Comparison of ENCODE assay signal across 12 cellular contexts in genomic region chr2:45412754-45413379, GRCh38.
DNase-seq lines count a peak whose midpoint lies in the region; ATAC-seq, FAIRE-seq and TF ChIP-seq lines count a peak whose summit lies in the region.
"Had no signal": no experiment of that assay in that cellular context is flagged by ENCODE, and none has a peak within 500 bp of the region (broad histone marks: within the 10 kb centered on the region; RNA-seq: fewer than 3 reads in every experiment).

No MANE protein-coding gene starts in this region.

- no peak for TF ChIP-seq POLR2A in A549 (IDR thresholded peaks at IDR 0.05; ENCODE audit: low read length)
- TF ChIP-seq POLR2A in upper lobe of left lung (IDR thresholded peaks at IDR 0.05), result no peak

- no peaks in the 10 kb centered on the region for H3K9me2 ChIP-seq in PC-3 (replicated peaks; ENCODE audit: low read length)
- H3K9me2 ChIP-seq in hepatocyte (replicated peaks; ENCODE audit: insufficient read depth), result no peaks in the 10 kb centered on the region

- no peak overlapping the region for H3K56ac ChIP-seq in H9 (ENCODE audit: insufficient read length, low read depth, low read length)

- POLR2A ChIA-PET in A549 (lab: Yijun Ruan, JAX), result no interaction called here
- POLR2A ChIA-PET in PC-3 (lab: Charles Lee; ENCODE audit: unreplicated experiment), result no interaction called here

- H3F3A ChIP-seq in PC-3 (ENCODE audit: low read length, unreplicated experiment), result no peaks in the 10 kb centered on the region

- H3K23me2 ChIP-seq in H9 (ENCODE audit: insufficient read length, low read depth, low read length, poor library complexity, severe bottlenecking), result no peaks in the 10 kb centered on the region

- no peaks in the 10 kb centered on the region for H3K9me3 ChIP-seq in A549
- H3K9me3 ChIP-seq in H9 (ENCODE audit: control insufficient read depth, low read depth, low read length), result no peaks in the 10 kb centered on the region
- H3K9me3 ChIP-seq in PC-3 (ENCODE audit: low read length), result no peaks in the 10 kb centered on the region
- H3K9me3 ChIP-seq in hepatocyte (ENCODE audit: low read depth), result no peaks in the 10 kb centered on the region
- H3K9me3 ChIP-seq in upper lobe of left lung, result no peaks in the 10 kb centered on the region

- ATAC-seq in A549 (no peak), PC-3 (peak; percentile 71), upper lobe of left lung (ENCODE audit: low FRiP score in 2 of 2) (no peak)
- no peak for ATAC-seq in activated naive CD8-positive, alpha-beta T cell treated with anti-CD3 and anti-CD28 coated beads, Interleukin-2, amount 50 U/mL, for 24 hours

- H2BK5ac ChIP-seq in H9 (ENCODE audit: insufficient read length, low read length), result peak overlapping the region; percentile 12

- FAIRE-seq in A549 (lab: Jason Lieb, UNC), result peak; percentile 76

- no peaks in the 10 kb centered on the region for H3K27me3 ChIP-seq in H9 (ENCODE audit: insufficient read depth, low read length)
- no peaks in the 10 kb centered on the region for H3K27me3 ChIP-seq in PC-3 (ENCODE audit: low read length)
- no peaks in the 10 kb centered on the region for H3K27me3 ChIP-seq in hepatocyte
- H3K27me3 ChIP-seq in upper lobe of left lung, result no peaks in the 10 kb centered on the region

- H3K4me2 ChIP-seq in A549 (no peak overlapping the region), H9 (ENCODE audit: insufficient read depth, insufficient read length, low read length) (peak overlapping the region; percentile 43), PC-3 (ENCODE audit: low read length) (no peak overlapping the region), hepatocyte (no peak overlapping the region)

- no peak overlapping the region for H2BK12ac ChIP-seq in H9 (ENCODE audit: insufficient read length, low read depth, low read length)

- no peak overlapping the region; a peak in 1 of 5 replicates for H3K4me3 Mint-ChIP-seq in H9
- no peak overlapping the region for H3K4me3 Mint-ChIP-seq in activated naive CD8-positive, alpha-beta T cell treated with anti-CD3 and anti-CD28 coated beads, Interleukin-2, amount 50 U/mL, for 24 hours
- H3K4me3 Mint-ChIP-seq: B cell, immature natural killer cell had no signal

- H2BK15ac ChIP-seq in H9 (ENCODE audit: low read depth, low read length), result no peak overlapping the region

- H3K4ac ChIP-seq in H9 (ENCODE audit: low read depth, low read length), result no peak overlapping the region

- peak overlapping the region; percentile 50 to 97 (median 81); a peak in 6 of 7 replicates for H3K27ac Mint-ChIP-seq in H9
- no peak overlapping the region for H3K27ac Mint-ChIP-seq in activated naive CD8-positive, alpha-beta T cell treated with anti-CD3 and anti-CD28 coated beads, Interleukin-2, amount 50 U/mL, for 24 hours
- H3K27ac Mint-ChIP-seq: B cell had no signal

- H3K36me3 ChIP-seq in PC-3 (ENCODE audit: low read depth, low read length) (peaks cover 6% of the 10 kb centered on the region), hepatocyte (replicated peaks; ENCODE audit: insufficient read depth, low read depth) (no peaks in the 10 kb centered on the region), upper lobe of left lung (peaks cover 0 to 43% (median 3%) of the 10 kb centered on the region in 4 donors)

- H3T11ph ChIP-seq in H9 (ENCODE audit: low read length), result no peak overlapping the region

- peaks cover 7 to 26% (median 18%) of the 10 kb centered on the region in 3 experiments; a peak in 5 of 7 replicates for H3K36me3 Mint-ChIP-seq in H9 (ENCODE audit: insufficient read depth in 1 of 3, low read depth in 3 of 3)
- peaks cover 36% of the 10 kb centered on the region for H3K36me3 Mint-ChIP-seq in activated naive CD8-positive, alpha-beta T cell treated with anti-CD3 and anti-CD28 coated beads, Interleukin-2, amount 50 U/mL, for 24 hours (ENCODE audit: low read depth)

- H3K4me3 ChIP-seq in A549, result no peak overlapping the region
- H3K4me3 ChIP-seq in PC-3 (ENCODE audit: low read length), result no peak overlapping the region
- no peak overlapping the region for H3K4me3 ChIP-seq in hepatocyte
- H3K4me3 ChIP-seq in upper lobe of left lung, result no peak overlapping the region

- H2BK120ac ChIP-seq in H9 (ENCODE audit: low read depth, low read length, poor library complexity, severe bottlenecking), result no peak overlapping the region

- no peak overlapping the region for H3K18ac ChIP-seq in H9 (ENCODE audit: insufficient read length, low read depth, low read length)

- no peak for TF ChIP-seq RAD21 in A549 (conservative IDR thresholded peaks at IDR 0.05 in 1 of 2, IDR thresholded peaks at IDR 0.05 in 1 of 2)

- TF ChIP-seq EP300 in A549 (IDR thresholded peaks at IDR 0.05) (no peak), upper lobe of left lung (IDR thresholded peaks at IDR 0.05) (no peak)

- no peaks in the 10 kb centered on the region for H3K9me3 Mint-ChIP-seq in H9
- H3K9me3 Mint-ChIP-seq in activated naive CD8-positive, alpha-beta T cell treated with anti-CD3 and anti-CD28 coated beads, Interleukin-2, amount 50 U/mL, for 24 hours, result no peaks in the 10 kb centered on the region
- H3K9me3 Mint-ChIP-seq: immature natural killer cell had no signal

- TF ChIP-seq CTCF in A549 (IDR thresholded peaks at IDR 0.05), result no peak
- no peak for TF ChIP-seq CTCF in H9 (conservative IDR thresholded peaks at IDR 0.05)
- no peak for TF ChIP-seq CTCF in PC-3 (conservative IDR thresholded peaks at IDR 0.05; ENCODE audit: low read depth, low read length)
- no peak for TF ChIP-seq CTCF in hepatocyte (IDR thresholded peaks at IDR 0.05; ENCODE audit: poor library complexity)
- no peak for TF ChIP-seq CTCF in upper lobe of left lung (IDR thresholded peaks at IDR 0.05)

- CTCF ChIA-PET in A549 (lab: Yijun Ruan, JAX), result interaction anchor here (1.5 kb wide), 1 partner anchor 23 kb away, joined by 3 read pairs; no protein-coding TSS in a partner anchor
- CTCF ChIA-PET in PC-3 (lab: Charles Lee), result no interaction called here

- DNase-seq in A549 (ENCODE audit: low read depth in 1 of 2, low spot score in 1 of 2) (no peak), H9 (no peak), PC-3 (no peak), hepatocyte (ENCODE audit: low spot score) (no peak), ecto neural progenitor cell (ENCODE audit: low spot score) (no peak), upper lobe of left lung (no peak)
- DNase-seq in activated naive CD8-positive, alpha-beta T cell treated with anti-CD3 and anti-CD28 coated beads, Interleukin-2, amount 50 U/mL, for 24 hours, result no peak
- no peak for DNase-seq in stimulated activated naive CD4-positive, alpha-beta T cell treated with Interleukin-2 at 50 U/mL for 16 hours (lab: John Stamatoyannopoulos, UW)
- DNase-seq: activated T-cell treated with anti-CD3 and anti-CD28 coated beads, Interleukin-2, amount 50 U/mL, for 48 hours; immature natural killer cell; NK-92 treated with Interleukin-12 subunit alpha and Interleukin-12 subunit beta, amount 100 ng/mL, for 24 hours had no signal

- H4K8ac ChIP-seq in H9 (replicated peaks; ENCODE audit: insufficient read length, low read depth, low read length), result no peak overlapping the region

- H3K79me1 ChIP-seq in H9 (ENCODE audit: insufficient read depth, low read depth, low read length, poor library complexity, severe bottlenecking), result no peaks in the 10 kb centered on the region

- H3K4me1 ChIP-seq in A549 (no peaks in the 10 kb centered on the region), H9 (ENCODE audit: insufficient read depth, low read length) (no peaks in the 10 kb centered on the region; the same call in 1 of the 2 replicates), PC-3 (ENCODE audit: insufficient read depth, low read length) (no peaks in the 10 kb centered on the region), hepatocyte (ENCODE audit: insufficient read depth) (peaks cover 6% of the 10 kb centered on the region), upper lobe of left lung (no peaks in the 10 kb centered on the region)

- no peak overlapping the region for H2AK5ac ChIP-seq in H9 (ENCODE audit: insufficient read length, low read length)

- no peak overlapping the region for H4K91ac ChIP-seq in H9 (ENCODE audit: insufficient read length, low read depth, low read length)

- no peaks in the 10 kb centered on the region for H3K79me2 ChIP-seq in H9 (ENCODE audit: insufficient read depth, low read length)
- H3K79me2 ChIP-seq in PC-3 (ENCODE audit: low read length), result no peaks in the 10 kb centered on the region
- no peaks in the 10 kb centered on the region for H3K79me2 ChIP-seq in hepatocyte

- intact Hi-C loops in PC-3 (cut with micrococcal nuclease), result loop anchor here (1.0 kb wide), 1 partner anchor 293 kb away; no protein-coding TSS in a partner anchor

- no peak overlapping the region for H4K5ac ChIP-seq in H9 (ENCODE audit: insufficient read length, low read depth, low read length)

- 88% methylated on average over 2 of the region's 2 CpGs for WGBS in A549 (ENCODE audit: missing lambda C conversion rate)
- WGBS in H9 (ENCODE audit: extremely low coverage, insufficient read length, low lambda C conversion rate), result no CpG with 5 or more reads among the region's 2 CpGs
- 47% methylated on average over 2 of the region's 2 CpGs for WGBS in hepatocyte (ENCODE audit: low lambda C conversion rate, missing lambda C conversion rate)
- WGBS in upper lobe of left lung, 2 donors, result 62 to 70% methylated on average over 2 of the region's 2 CpGs

- H2AFZ ChIP-seq in H9 (ENCODE audit: low read length) (no peak overlapping the region), PC-3 (ENCODE audit: low read length) (no peak overlapping the region), hepatocyte (no peak overlapping the region)

- no peak overlapping the region for H2BK20ac ChIP-seq in H9 (ENCODE audit: low read depth, low read length, poor library complexity, severe bottlenecking)

- no TSS peak for BruUV-seq in PC-3 (replicated peaks; lab: Mats Ljungman, UMichigan)

- H3K14ac ChIP-seq in H9 (ENCODE audit: insufficient read depth, low read length), result no peak overlapping the region

- H3K27ac ChIP-seq in A549, result no peak overlapping the region
- H3K27ac ChIP-seq in H9 (ENCODE audit: insufficient read length, low read depth, low read length), result peak overlapping the region; percentile 86
- no peak overlapping the region for H3K27ac ChIP-seq in PC-3 (ENCODE audit: low read length)
- peak overlapping the region; percentile 20 for H3K27ac ChIP-seq in hepatocyte
- no peak overlapping the region for H3K27ac ChIP-seq in upper lobe of left lung

- no peaks in the 10 kb centered on the region for H4K20me1 ChIP-seq in H9 (ENCODE audit: control insufficient read depth, insufficient read depth, insufficient read length)
- H4K20me1 ChIP-seq in PC-3 (ENCODE audit: low read length), result no peaks in the 10 kb centered on the region
- H4K20me1 ChIP-seq in hepatocyte (ENCODE audit: insufficient read depth, poor library complexity, severe bottlenecking), result no peaks in the 10 kb centered on the region

- no peak overlapping the region for H3K9ac ChIP-seq in H9 (ENCODE audit: extremely low read depth, insufficient read length, low read length)
- no peak overlapping the region for H3K9ac ChIP-seq in PC-3 (ENCODE audit: low read length)

- H3K27me3 Mint-ChIP-seq in H9 (ENCODE audit: low read depth), result no peaks in the 10 kb centered on the region
- H3K27me3 Mint-ChIP-seq in activated naive CD8-positive, alpha-beta T cell treated with anti-CD3 and anti-CD28 coated beads, Interleukin-2, amount 50 U/mL, for 24 hours, result no peaks in the 10 kb centered on the region
- H3K27me3 Mint-ChIP-seq: B cell had no signal

- H3K23ac ChIP-seq in H9 (ENCODE audit: insufficient read length, low read depth, low read length), result no peak overlapping the region

- H3K4me1 Mint-ChIP-seq in H9, result peaks cover 22 to 26% of the 10 kb centered on the region in 2 experiments
- H3K4me1 Mint-ChIP-seq in activated naive CD8-positive, alpha-beta T cell treated with anti-CD3 and anti-CD28 coated beads, Interleukin-2, amount 50 U/mL, for 24 hours, result peaks cover 2% of the 10 kb centered on the region
- H3K4me1 Mint-ChIP-seq: B cell had no signal

Comparison
In these comparisons a context has a peak if more than half of its experiments do, and no peak if none do; other contexts are left out.
1. H3K27ac ChIP-seq: peak in H9 (single experiment) and hepatocyte (single experiment); none in A549 (0 of 2), PC-3 (single experiment) and upper lobe of left lung (0 of 4).